ENCODE assay signal across 16 cellular contexts in the genomic region with DNA sequence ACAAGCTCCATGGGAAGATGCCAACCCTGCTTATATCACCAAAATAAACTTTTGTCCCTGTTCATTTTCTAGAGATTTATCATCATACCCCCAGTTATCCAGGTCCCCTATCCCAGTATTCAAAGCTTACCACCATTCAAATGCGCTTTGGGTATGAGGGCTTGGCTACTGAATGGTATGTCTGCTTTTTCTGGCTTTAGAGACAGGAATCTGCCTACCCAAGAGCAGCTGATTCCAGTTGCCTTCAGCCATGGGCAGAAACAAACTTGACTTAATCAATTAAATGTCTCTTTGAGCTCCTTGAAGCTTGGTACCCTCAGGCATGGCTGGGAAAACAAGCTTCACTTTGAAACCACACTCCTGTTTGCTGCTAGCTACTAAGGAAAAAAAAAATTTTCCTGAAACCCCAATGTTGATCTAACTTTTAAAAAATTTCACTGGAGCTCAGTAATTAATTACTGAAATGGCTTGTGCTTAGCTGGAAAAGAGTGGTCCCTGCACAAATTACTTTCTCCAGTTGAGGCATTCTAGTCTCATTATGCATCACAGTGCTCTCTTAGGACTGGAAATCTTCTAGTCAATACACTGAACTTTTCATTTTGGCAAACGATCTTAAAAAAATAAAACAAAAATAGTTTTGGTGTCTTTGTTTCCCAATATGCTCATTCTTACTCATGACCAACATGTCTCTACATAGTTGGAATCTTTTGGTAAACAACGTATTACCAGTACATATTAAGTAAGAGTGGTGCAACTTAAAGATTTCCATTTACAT.
DNase-seq lines count a peak whose midpoint lies in the region; ATAC-seq, FAIRE-seq and TF ChIP-seq lines count a peak whose summit lies in the region.
"Had no signal": no experiment of that assay in that cellular context is flagged by ENCODE, and none has a peak within 500 bp of the region (broad histone marks: within the 10 kb centered on the region; RNA-seq: fewer than 3 reads in every experiment).

No MANE protein-coding gene starts in this region.

- H3K56ac ChIP-seq in IMR-90 (ENCODE audit: extremely low read depth, insufficient read depth, low read length), result peak overlapping the region; percentile 51

- H4K5ac ChIP-seq in IMR-90 (ENCODE audit: low read depth, low read length), result peak overlapping the region; percentile 94

- TF ChIP-seq POLR2A in A549 (IDR thresholded peaks at IDR 0.05; ENCODE audit: low read length), result no peak
- TF ChIP-seq POLR2A in IMR-90 (IDR thresholded peaks at IDR 0.05; ENCODE audit: low read depth, low read length), result no peak

- peak overlapping the region; percentile 89 for H2BK5ac ChIP-seq in IMR-90 (ENCODE audit: low read depth, low read length, poor library complexity, severe bottlenecking)

- DNase-seq in A549 (ENCODE audit: low read depth in 1 of 2, low spot score in 1 of 2), result no peak
- DNase-seq in IMR-90, result peak; percentile 91
- peak; percentile 86 for DNase-seq in epithelial cell of esophagus (ENCODE audit: low read depth)
- peak; percentile 59 for DNase-seq in osteoblast (ENCODE audit: insufficient read length, low spot score, missing footprints)
- DNase-seq in LoVo (ENCODE audit: low spot score), result no peak
- DNase-seq in HK-2 (ENCODE audit: unreplicated experiment), result no peak
- DNase-seq: activated CD4-positive, alpha-beta memory T cell treated with anti-CD3 and anti-CD28 coated beads, Interleukin-2, amount 10 ng/mL, durations not matched to agents 7 days and 5 days; activated gamma-delta T cell treated with Interleukin-2 at 50 U/mL for 16 hours; naive thymus-derived CD8-positive, alpha-beta T cell; NCI-H2029; NCI-H774; sigmoid colon had no signal

- peak overlapping the region; percentile 93 for H2BK120ac ChIP-seq in IMR-90 (ENCODE audit: low read depth, low read length)

- intact Hi-C loops in IMR-90 (cut with micrococcal nuclease), result no loop called here

- TF ChIP-seq RAD21 in A549 (conservative IDR thresholded peaks at IDR 0.05 in 1 of 2, IDR thresholded peaks at IDR 0.05 in 1 of 2) (no peak), IMR-90 (IDR thresholded peaks at IDR 0.05; ENCODE audit: low read length) (no peak)

- ATAC-seq in A549, result no peak
- peak; percentile 79 for ATAC-seq in IMR-90 (ENCODE audit: low read depth)
- no peak for ATAC-seq in HG02571 (IDR thresholded peaks at IDR 0.05; ENCODE audit: unreplicated experiment)
- no peak for ATAC-seq in HG03095 (IDR thresholded peaks at IDR 0.05; ENCODE audit: unreplicated experiment)
- ATAC-seq: naive thymus-derived CD8-positive, alpha-beta T cell had no signal

- H2AK9ac ChIP-seq in IMR-90 (replicated peaks; ENCODE audit: low read depth, low read length, poor library complexity), result no peak overlapping the region

- H3K79me2 ChIP-seq in osteoblast (ENCODE audit: insufficient read depth, low read length), result no peaks in the 10 kb centered on the region

- peak overlapping the region; percentile 96 for H3K18ac ChIP-seq in IMR-90 (ENCODE audit: low read depth, low read length)

- H3K27ac ChIP-seq in A549 (peak overlapping the region; percentile 32 to 89; a peak in 5 of 6 replicates), IMR-90 (ENCODE audit: insufficient read depth, low read length) (peak overlapping the region; percentile 96), osteoblast (ENCODE audit: low read depth, low read length) (peak overlapping the region; percentile 88)

- H3K9me1 ChIP-seq in IMR-90 (ENCODE audit: insufficient read depth, low read length), result no peaks in the 10 kb centered on the region; the same call in none of the 2 replicates

- peak overlapping the region; percentile 3 for H2AK5ac ChIP-seq in IMR-90 (ENCODE audit: low read depth, low read length)

- no peaks in the 10 kb centered on the region for H3K9me3 ChIP-seq in A549
- peaks cover 9% of the 10 kb centered on the region for H3K9me3 ChIP-seq in IMR-90 (ENCODE audit: control insufficient read depth, insufficient read depth, low read length)
- peaks cover 4% of the 10 kb centered on the region for H3K9me3 ChIP-seq in osteoblast (ENCODE audit: low read depth, low read length)
- H3K9me3 ChIP-seq: sigmoid colon had no signal

- dilution Hi-C loops in IMR-90 (cut with HindIII; ENCODE audit: low sequenced_read_pairs, unreplicated experiment), result no loop called here

- CTCF ChIA-PET in A549 (lab: Yijun Ruan, JAX) (interaction anchor here (0.8 to 1.0 kb wide), 4 partner anchors 10 to 224 kb away, joined by 3 read pairs; no protein-coding TSS in a partner anchor), IMR-90 (lab: Yijun Ruan, JAX) (no interaction called here)

- POLR2A ChIA-PET in A549 (lab: Yijun Ruan, JAX), result no interaction called here
- POLR2A ChIA-PET in IMR-90 (lab: Charles Lee; ENCODE audit: unreplicated experiment), result no interaction called here

- peak overlapping the region; percentile 78 for H3K4ac ChIP-seq in IMR-90 (ENCODE audit: low read depth, low read length)

- peak overlapping the region; percentile 75; the same call in 1 of the 2 replicates for H3K23ac ChIP-seq in IMR-90 (ENCODE audit: low read depth, low read length)

- H3K27me3 ChIP-seq in IMR-90 (ENCODE audit: control insufficient read depth, insufficient read depth, low read length) (no peaks in the 10 kb centered on the region), osteoblast (ENCODE audit: insufficient read depth, low read length) (no peaks in the 10 kb centered on the region)
- H3K27me3 ChIP-seq: sigmoid colon had no signal

- TF ChIP-seq EP300 in A549 (IDR thresholded peaks at IDR 0.05), result no peak

- WGBS in A549 (ENCODE audit: missing lambda C conversion rate), result 62% methylated on average over 3 of the region's 3 CpGs
- WGBS in IMR-90 (ENCODE audit: extremely low coverage in 2 of 2, insufficient read length in 1 of 2), 2 experiments, result no CpG with 5 or more reads among the region's 3 CpGs

- TF ChIP-seq CTCF in A549 (IDR thresholded peaks at IDR 0.05) (no peak), IMR-90 (conservative IDR thresholded peaks at IDR 0.05; ENCODE audit: low read depth, low read length) (no peak), epithelial cell of esophagus (IDR thresholded peaks at IDR 0.05; ENCODE audit: insufficient read depth, low read depth, low read length, missing control alignments) (no peak), osteoblast (IDR thresholded peaks at IDR 0.05; ENCODE audit: extremely low read depth, low read depth, low read length) (no peak)

- peak overlapping the region; percentile 80 to 87 for H4K8ac ChIP-seq in IMR-90 (ENCODE audit: low read depth in 2 of 2, low read length in 2 of 2)

- H3K4me2 ChIP-seq in A549, result no peak overlapping the region
- peak overlapping the region; percentile 64 for H3K4me2 ChIP-seq in IMR-90 (ENCODE audit: low read depth, low read length)
- H3K4me2 ChIP-seq in osteoblast (ENCODE audit: insufficient read depth, low read length), result peak overlapping the region; percentile 59

- H3K4me3 ChIP-seq in A549 (no peak overlapping the region), IMR-90 (ENCODE audit: insufficient read depth, low read depth, low read length) (no peak overlapping the region), epithelial cell of esophagus (ENCODE audit: low read length) (no peak overlapping the region), osteoblast (ENCODE audit: insufficient read depth, low read length) (no peak overlapping the region)
- H3K4me3 ChIP-seq: sigmoid colon had no signal

- FAIRE-seq in A549 (lab: Jason Lieb, UNC), result peak; percentile 68
- FAIRE-seq: frontal cortex, keratinocyte had no signal

- peak overlapping the region; percentile 93 for H2BK20ac ChIP-seq in IMR-90 (ENCODE audit: low read depth, low read length)

- no peaks in the 10 kb centered on the region for H4K20me1 ChIP-seq in IMR-90 (ENCODE audit: insufficient read depth, low read length)
- no peaks in the 10 kb centered on the region for H4K20me1 ChIP-seq in osteoblast (ENCODE audit: insufficient read depth, low read length)

- H3K79me1 ChIP-seq in IMR-90 (ENCODE audit: low read depth in 1 of 2, low read length in 2 of 2), result no peaks in the 10 kb centered on the region

- peaks cover 40% of the 10 kb centered on the region for H3K4me1 ChIP-seq in A549
- peaks cover 18% of the 10 kb centered on the region for H3K4me1 ChIP-seq in IMR-90 (ENCODE audit: control insufficient read depth, insufficient read depth, low read length)
- H3K4me1 ChIP-seq in osteoblast (ENCODE audit: insufficient read depth, low read length), result peaks cover 48% of the 10 kb centered on the region
- H3K4me1 ChIP-seq: sigmoid colon had no signal

- peak overlapping the region; percentile 69 for H3K14ac ChIP-seq in IMR-90 (replicated peaks; ENCODE audit: low read depth, low read length)

- H2AFZ ChIP-seq in IMR-90 (replicated peaks; ENCODE audit: low read length, poor library complexity) (no peak overlapping the region), osteoblast (ENCODE audit: low read length) (peak overlapping the region; percentile 2)

- no TSS peak for BruUV-seq in IMR-90 (replicated peaks; lab: Mats Ljungman, UMichigan)

- peak overlapping the region; percentile 76 for H4K91ac ChIP-seq in IMR-90 (ENCODE audit: insufficient read depth, low read depth, low read length)

- no peaks in the 10 kb centered on the region for H3K36me3 ChIP-seq in IMR-90 (ENCODE audit: control insufficient read depth, insufficient read depth, low read length)
- H3K36me3 ChIP-seq in osteoblast (ENCODE audit: insufficient read depth, low read length), result no peaks in the 10 kb centered on the region
- H3K36me3 ChIP-seq: sigmoid colon had no signal

- peak overlapping the region; percentile 59 for H3K9ac ChIP-seq in IMR-90 (ENCODE audit: low read depth, low read length)

- peak overlapping the region; percentile 32; the same call in 2 of the 3 replicates for H2BK15ac ChIP-seq in IMR-90 (ENCODE audit: low read depth, low read length)

- in situ Hi-C loops in IMR-90 (cut with MboI; ENCODE audit: low sequenced_read_pairs), result no loop called here

TF ChIP-seq in A549, 52 proteins besides CTCF, POLR2A, EP300 and RAD21 (continues in another document):
- TF ChIP-seq CBX2 (IDR thresholded peaks at IDR 0.05; ENCODE audit: borderline replicate concordance, low read depth), result no peak
- no peak for TF ChIP-seq ESRRA (IDR thresholded peaks at IDR 0.05; ENCODE audit: borderline replicate concordance, low read length)
- TF ChIP-seq EHF (CRISPR knock-in tag; IDR thresholded peaks at IDR 0.05), result no peak

TF ChIP-seq in IMR-90, 13 proteins besides CTCF, POLR2A, EP300 and RAD21:
- TF ChIP-seq CEBPB (IDR thresholded peaks at IDR 0.05; ENCODE audit: low read depth, low read length) (peak; percentile 95), CHD1 (IDR thresholded peaks at IDR 0.05; ENCODE audit: low read depth, low read length) (no peak), FOS (IDR thresholded peaks at IDR 0.05; ENCODE audit: low read depth, low read length) (peak; percentile 40; the same call in 1 of the 2 replicates), MXI1 (IDR thresholded peaks at IDR 0.05; ENCODE audit: borderline replicate concordance, low read depth, low read length) (no peak), BHLHE40 (IDR thresholded peaks at IDR 0.05; ENCODE audit: low read depth, low read length) (0 out of 2 replicates have a peak, but pooled peaks have one; percentile 7), MAFK (IDR thresholded peaks at IDR 0.05; ENCODE audit: low read depth, low read length) (no peak)

Comparison
In these comparisons a context has a peak if more than half of its experiments do, and no peak if none do; other contexts are left out.
1. DNase-seq: peak in IMR-90 (single experiment), epithelial cell of esophagus (single experiment) and osteoblast (single experiment); none in A549 (0 of 2), LoVo (single experiment) and HK-2 (single experiment).
2. Peak in every context shown above with its lines, with median percentiles within 50 percentile points of each other: H3K27ac ChIP-seq.